24 cellular contexts compared by ENCODE assay signal in genomic region chr9:105507096-105507495, GRCh38.
"Had no signal": no experiment of that assay in that cellular context is flagged by ENCODE, and none has a peak within 500 bp of the region (broad histone marks: within the 10 kb centered on the region; RNA-seq: fewer than 3 reads in every experiment).

No MANE protein-coding gene starts in this region.

- H3K27me3 ChIP-seq: brain microvascular endothelial cell, dorsolateral prefrontal cortex, esophagus squamous epithelium, gastrocnemius medialis, upper lobe of right lung had no signal

- H3K9me3 Mint-ChIP-seq: activated CD4-positive, alpha-beta memory T cell treated with anti-CD3 and anti-CD28 coated beads, Interleukin-2, amount 10 ng/mL, durations not matched to agents 7 days and 5 days; activated naive CD4-positive, alpha-beta T cell treated with anti-CD3 and anti-CD28 coated beads, Interleukin-2, amount 50 U/mL, for 24 hours; activated T-helper 1 cell treated with anti-CD3 and anti-CD28 coated beads, Interleukin-12 subunit alpha, Interleukin-12 subunit beta, Interleukin-2, Interleukin-4 antibody, amounts not matched to agents 30 ng/mL and 10 ng/mL and 1 ng/mL, durations not matched to agents 14 hours and 24 hours and 36 hours; effector memory CD8-positive, alpha-beta T cell; memory B cell; naive B cell; stimulated activated memory B cell treated with anti-CD40 and anti-IgM and Interleukin-4, amounts not matched to agents 10 μg/mL and 1 μg/mL and 100 μg/mL, for 72 hours had no signal

- H3K27ac Mint-ChIP-seq: activated CD4-positive, alpha-beta memory T cell treated with anti-CD3 and anti-CD28 coated beads, Interleukin-2, amount 10 ng/mL, durations not matched to agents 7 days and 5 days; activated CD8-positive, alpha-beta memory T cell treated with anti-CD3 and anti-CD28 coated beads, Interleukin-2, amount 10 ng/mL, durations not matched to agents 7 days and 5 days; activated naive CD4-positive, alpha-beta T cell treated with anti-CD3 and anti-CD28 coated beads, Interleukin-2, amount 50 U/mL, for 24 hours; activated T-helper 1 cell treated with anti-CD3 and anti-CD28 coated beads, Interleukin-12 subunit alpha, Interleukin-12 subunit beta, Interleukin-2, Interleukin-4 antibody, amounts not matched to agents 30 ng/mL and 10 ng/mL and 1 ng/mL, durations not matched to agents 14 hours and 24 hours and 36 hours; effector memory CD8-positive, alpha-beta T cell; memory B cell; naive B cell; stimulated activated memory B cell treated with anti-CD40 and anti-IgM and Interleukin-4, amounts not matched to agents 10 μg/mL and 1 μg/mL and 100 μg/mL, for 72 hours had no signal

- H3K4me3 Mint-ChIP-seq: activated CD4-positive, alpha-beta memory T cell treated with anti-CD3 and anti-CD28 coated beads, Interleukin-2, amount 10 ng/mL, durations not matched to agents 7 days and 5 days; activated CD8-positive, alpha-beta memory T cell treated with anti-CD3 and anti-CD28 coated beads, Interleukin-2, amount 10 ng/mL, durations not matched to agents 7 days and 5 days; activated naive CD4-positive, alpha-beta T cell treated with anti-CD3 and anti-CD28 coated beads, Interleukin-2, amount 50 U/mL, for 24 hours; activated T-helper 1 cell treated with anti-CD3 and anti-CD28 coated beads, Interleukin-12 subunit alpha, Interleukin-12 subunit beta, Interleukin-2, Interleukin-4 antibody, amounts not matched to agents 30 ng/mL and 10 ng/mL and 1 ng/mL, durations not matched to agents 14 hours and 24 hours and 36 hours; effector memory CD8-positive, alpha-beta T cell; memory B cell; stimulated activated memory B cell treated with anti-CD40 and anti-IgM and Interleukin-4, amounts not matched to agents 10 μg/mL and 1 μg/mL and 100 μg/mL, for 72 hours had no signal

- ATAC-seq: activated CD8-positive, alpha-beta memory T cell treated with anti-CD3 and anti-CD28 coated beads, Interleukin-2, amount 10 ng/mL, durations not matched to agents 7 days and 5 days; effector memory CD8-positive, alpha-beta T cell; gastrocnemius medialis; sciatic nerve; stimulated activated memory B cell treated with anti-CD40 and anti-IgM and Interleukin-4, amounts not matched to agents 10 μg/mL and 1 μg/mL and 100 μg/mL, for 72 hours; upper lobe of right lung had no signal

- H3K36me3 ChIP-seq: brain microvascular endothelial cell, esophagus squamous epithelium, thoracic aorta, upper lobe of right lung had no signal

- H3K9me3 ChIP-seq: esophagus squamous epithelium, gastrocnemius medialis, thoracic aorta, upper lobe of right lung had no signal

- H3K4me1 ChIP-seq: esophagus squamous epithelium, gastrocnemius medialis, upper lobe of right lung had no signal

- H3K4me3 ChIP-seq: dorsolateral prefrontal cortex, esophagus squamous epithelium, gastrocnemius medialis, smooth muscle cell, thoracic aorta, upper lobe of right lung had no signal

- DNase-seq: activated CD4-positive, alpha-beta memory T cell treated with anti-CD3 and anti-CD28 coated beads, Interleukin-2, amount 10 ng/mL, durations not matched to agents 7 days and 5 days; activated CD4-positive, alpha-beta T cell treated with anti-CD3 and anti-CD28 coated beads for 48 hours; activated CD8-positive, alpha-beta memory T cell treated with anti-CD3 and anti-CD28 coated beads, Interleukin-2, amount 10 ng/mL, durations not matched to agents 7 days and 5 days; activated gamma-delta T cell; aorta; brain microvascular endothelial cell; caudate nucleus; dorsolateral prefrontal cortex; effector memory CD8-positive, alpha-beta T cell; esophagus squamous epithelium; gastrocnemius medialis; hypothalamus; naive B cell; nucleus accumbens; posterior cingulate gyrus; stimulated activated CD4-positive, alpha-beta T cell treated with anti-CD3 and anti-CD28 coated beads, Interleukin-15, amount 100 ng/mL, for 24 hours; upper lobe of right lung had no signal

- H3K27ac ChIP-seq: brain microvascular endothelial cell, dorsolateral prefrontal cortex, esophagus squamous epithelium, gastrocnemius medialis, thoracic aorta, upper lobe of right lung had no signal

- H3K36me3 Mint-ChIP-seq: activated naive CD4-positive, alpha-beta T cell treated with anti-CD3 and anti-CD28 coated beads, Interleukin-2, amount 50 U/mL, for 24 hours; naive B cell had no signal

- H3K4me1 Mint-ChIP-seq: activated naive CD4-positive, alpha-beta T cell treated with anti-CD3 and anti-CD28 coated beads, Interleukin-2, amount 50 U/mL, for 24 hours; memory B cell; naive B cell had no signal

- H3K27me3 Mint-ChIP-seq: activated CD4-positive, alpha-beta memory T cell treated with anti-CD3 and anti-CD28 coated beads, Interleukin-2, amount 10 ng/mL, durations not matched to agents 7 days and 5 days; activated CD8-positive, alpha-beta memory T cell treated with anti-CD3 and anti-CD28 coated beads, Interleukin-2, amount 10 ng/mL, durations not matched to agents 7 days and 5 days; effector memory CD8-positive, alpha-beta T cell; memory B cell; naive B cell; stimulated activated memory B cell treated with anti-CD40 and anti-IgM and Interleukin-4, amounts not matched to agents 10 μg/mL and 1 μg/mL and 100 μg/mL, for 72 hours had no signal
